10 cellular contexts compared by ENCODE assay signal in the genomic region with DNA sequence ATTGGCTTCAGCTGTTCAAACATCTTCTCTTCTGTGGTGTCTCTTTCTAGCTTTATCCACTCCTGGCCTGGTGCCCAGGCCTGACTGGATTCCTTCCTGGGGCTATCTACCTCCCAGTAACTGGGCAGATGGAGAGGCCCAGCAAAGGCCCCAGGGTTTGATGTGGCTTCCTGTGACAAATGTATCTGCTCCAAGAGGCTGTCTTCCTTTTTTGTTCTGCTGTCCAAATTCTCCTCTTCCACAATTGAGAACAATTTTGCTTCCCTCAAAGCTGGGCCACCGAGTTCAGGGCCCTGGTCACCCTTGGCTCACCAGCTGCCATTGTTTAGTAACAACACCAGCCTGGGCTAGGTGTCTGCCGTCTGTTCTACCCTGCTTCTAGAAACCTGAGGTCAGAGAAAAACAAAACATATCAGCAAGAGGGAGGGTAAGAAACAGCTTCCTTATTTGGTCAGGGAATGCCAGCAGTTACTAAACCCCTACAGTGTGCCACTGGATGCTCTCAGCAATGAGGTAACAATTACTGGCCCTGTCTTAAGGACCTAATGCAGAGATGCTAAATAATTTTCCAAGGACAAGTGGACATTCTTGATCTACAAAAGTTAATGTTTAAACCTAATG. TPM values are rescaled to one million over a fixed set of nuclear protein-coding genes. Genes with fewer than 3 reads are reported as not detected.
DNase-seq lines count a peak whose midpoint lies in the region; ATAC-seq, FAIRE-seq and TF ChIP-seq lines count a peak whose summit lies in the region.
"Had no signal": no experiment of that assay in that cellular context is flagged by ENCODE, and none has a peak within 500 bp of the region (broad histone marks: within the 10 kb centered on the region; RNA-seq: fewer than 3 reads in every experiment).

No MANE protein-coding gene starts in this region.

- H3K27me3 ChIP-seq in BLaER1: no peaks in the 10 kb centered on the region
- H3K27me3 ChIP-seq in foreskin keratinocyte: no peaks in the 10 kb centered on the region

- H3K27ac ChIP-seq in BLaER1 (0 out of 2 replicates have a peak overlapping the region, but pooled peaks have one; percentile 12), foreskin keratinocyte (peak overlapping the region; percentile 79), caudate nucleus (ENCODE audit: low read depth, low read length) (no peak overlapping the region)

- peaks cover 10% of the 10 kb centered on the region; the same call in 1 of the 2 replicates for H3K9me3 ChIP-seq in BLaER1

- ATAC-seq in foreskin keratinocyte: no peak
- no peak for ATAC-seq in GM18858 (IDR thresholded peaks at IDR 0.05; ENCODE audit: unreplicated experiment)

- no peak for TF ChIP-seq CTCF in foreskin keratinocyte (conservative IDR thresholded peaks at IDR 0.05)

- H3K9ac ChIP-seq in BLaER1: no peak overlapping the region

- peak overlapping the region; percentile 13; the same call in 1 of the 2 replicates for H3K4me2 ChIP-seq in BLaER1

- H3K4me3 ChIP-seq in BLaER1: no peak overlapping the region

- no peaks in the 10 kb centered on the region for H3K36me3 ChIP-seq in BLaER1

- H4K20me1 ChIP-seq in BLaER1: no peaks in the 10 kb centered on the region

- no peak for TF ChIP-seq POLR2A in GM12891 (IDR thresholded peaks at IDR 0.05; ENCODE audit: low read depth, low read length)
- no peak for TF ChIP-seq POLR2A in H54 (IDR thresholded peaks at IDR 0.05; ENCODE audit: low read depth, low read length)

- H3K4me1 ChIP-seq in BLaER1 (peaks cover 10% of the 10 kb centered on the region), foreskin keratinocyte (peaks cover 37% of the 10 kb centered on the region)

- DNase-seq in GM12891 (ENCODE audit: insufficient read length, low spot score) (no peak), RPMI7951 (ENCODE audit: low read depth) (peak; percentile 89), foreskin keratinocyte (peak; percentile 69 to 73), caudate nucleus (lab: John Stamatoyannopoulos, UW) (no peak), H54 (ENCODE audit: insufficient read length, low spot score) (no peak), C1 segment of cervical spinal cord (lab: John Stamatoyannopoulos, UW) (no peak)

- peak; percentile 33 for FAIRE-seq in GM12891 (lab: Jason Lieb, UNC)
- no peak for FAIRE-seq in H54 (lab: Jason Lieb, UNC)

TF ChIP-seq in GM12891, 5 proteins besides CTCF, POLR2A, EP300 and RAD21:
- TF ChIP-seq TAF1 (IDR thresholded peaks at IDR 0.05; ENCODE audit: low read depth, low read length) (no peak), SPI1 (IDR thresholded peaks at IDR 0.05; ENCODE audit: low read depth, low read length) (no peak), PAX5 (IDR thresholded peaks at IDR 0.05; ENCODE audit: insufficient read depth, low read length, severe bottlenecking) (no peak), POU2F2 (IDR thresholded peaks at IDR 0.05; ENCODE audit: low read depth, low read length) (no peak), POLR2AphosphoS5 (IDR thresholded peaks at IDR 0.05; ENCODE audit: low read depth, low read length) (no peak)

RNA-seq across cellular contexts. Expression of gene ZFP57, which starts 3.9 kb away (rescaled TPM):
- polyA plus RNA-seq in GM12891 (2012; ENCODE audit: low read depth, missing spikeins): 10.8 TPM
- total RNA-seq in RPMI7951 (2014; rRNA removed; shearing (Covaris generic)): not detected in 2 replicates
- total RNA-seq in foreskin keratinocyte: 1.3 and 20.1 TPM in 2 replicates
- 1.7 and 23.1 TPM in 2 replicates for polyA plus RNA-seq in foreskin keratinocyte
- total RNA-seq: temporal lobe had no signal

RNA-seq across cellular contexts. Expression of gene MOG, which starts 20.2 kb away (rescaled TPM):
- 0.41 TPM for polyA plus RNA-seq in GM12891 (2012; ENCODE audit: low read depth, missing spikeins)
- not detected in 2 replicates for total RNA-seq in RPMI7951 (2014; rRNA removed; shearing (Covaris generic))
- not detected in 2 replicates for total RNA-seq in foreskin keratinocyte
- not detected in 2 replicates for polyA plus RNA-seq in foreskin keratinocyte
- total RNA-seq: T-helper 2 cell treated with Interferon-gamma antibody and Interleukin-4, amounts not matched to agents 100 ng/mL and 5 ng/mL, for 36 hours had no signal

RNA-seq across cellular contexts. Expression of gene GABBR1, which starts 44.1 kb away (rescaled TPM):
- polyA plus RNA-seq in GM12891 (2012; ENCODE audit: low read depth, missing spikeins): 3.2 TPM
- 3.3 and 5.0 TPM in 2 replicates for total RNA-seq in RPMI7951 (2014; rRNA removed; shearing (Covaris generic))
- 10.3 and 12.2 TPM in 2 replicates for total RNA-seq in foreskin keratinocyte
- polyA plus RNA-seq in foreskin keratinocyte: 6.0 and 6.4 TPM in 2 replicates

RNA-seq across cellular contexts. Expression of gene HLA-F, which starts 46.1 kb away (rescaled TPM):
- polyA plus RNA-seq in GM12891 (2012; ENCODE audit: low read depth, missing spikeins): 332 TPM
- 59.1 and 69.5 TPM in 2 replicates for total RNA-seq in RPMI7951 (2014; rRNA removed; shearing (Covaris generic))
- total RNA-seq in foreskin keratinocyte: 35.3 and 55.5 TPM in 2 replicates
- 36.6 and 54.5 TPM in 2 replicates for polyA plus RNA-seq in foreskin keratinocyte

Comparison
In these comparisons a context has a peak if more than half of its experiments do, and no peak if none do; other contexts are left out.
1. DNase-seq: peak in RPMI7951 (single experiment) and foreskin keratinocyte (2 of 2); none in GM12891 (single experiment), caudate nucleus (0 of 61), H54 (single experiment) and C1 segment of cervical spinal cord (0 of 14).